ENCODE assay signal across 8 cellular contexts in genomic region chr20:5000263-5001173, GRCh38. TPM values are rescaled to one million over a fixed set of nuclear protein-coding genes. Genes with fewer than 3 reads are reported as not detected.
DNase-seq lines count a peak whose midpoint lies in the region; ATAC-seq and TF ChIP-seq lines count a peak whose summit lies in the region.

No MANE protein-coding gene starts in this region.

- peak overlapping the region; percentile 90 for H3K4me2 ChIP-seq in GM23248 (ENCODE audit: unreplicated experiment)

- peak overlapping the region; percentile 56 to 87 for H3K4me3 ChIP-seq in CD4-positive, alpha-beta memory T cell (ENCODE audit: low read length in 2 of 2)
- peak overlapping the region; percentile 72 for H3K4me3 ChIP-seq in GM23248

- peaks cover 8% of the 10 kb centered on the region; the same call in 1 of the 2 replicates for H3F3A ChIP-seq in GM23248 (ENCODE audit: insufficient read depth)

- in situ Hi-C loops in GM23248 (cut with MboI): no loop called here

- no peaks in the 10 kb centered on the region for H3K9me3 ChIP-seq in CD4-positive, alpha-beta memory T cell (ENCODE audit: control insufficient read depth in 1 of 2, low read length in 2 of 2)
- H3K9me3 ChIP-seq in GM23248 (ENCODE audit: low read depth): no peaks in the 10 kb centered on the region

- DNase-seq in CD4-positive, alpha-beta memory T cell: peak in 4 of 5 donors; percentile 7 to 25 (median 18)
- DNase-seq in GM23248 (peak; percentile 54), NCI-H748 (lab: John Stamatoyannopoulos, UW; ENCODE audit: unreplicated experiment) (peak; percentile 82), glutamatergic neuron (peak; percentile 65), occipital lobe (lab: John Stamatoyannopoulos, UW) (peak; percentile 49), NCI-H2107 treated with DMSO at 0.1 percent for 48 hours (lab: John Stamatoyannopoulos, UW; ENCODE audit: unreplicated experiment) (no peak)
- peak; percentile 30 for DNase-seq in activated naive CD4-positive, alpha-beta T cell treated with anti-CD3 and anti-CD28 coated beads, Interleukin-2, amount 50 U/mL, for 16 hours

- intact Hi-C loops in CD4-positive, alpha-beta memory T cell (cut with micrococcal nuclease): loop anchor here (2.0 kb wide), 2 partner anchors 56 to 100 kb away; no protein-coding TSS in a partner anchor

- H2AFZ ChIP-seq in GM23248: peak overlapping the region; percentile 75

- CTCF ChIA-PET in CD4-positive, alpha-beta memory T cell (lab: Charles Lee; ENCODE audit: partially characterized antibody): interaction anchor here (0.6 to 2.3 kb wide), 5 partner anchors 25 to 132 kb away, joined by 3 to 7 read pairs (median 5); no protein-coding TSS in a partner anchor

- peak overlapping the region; percentile 75 to 93 (median 89) for H3K27ac Mint-ChIP-seq in CD4-positive, alpha-beta memory T cell
- H3K27ac Mint-ChIP-seq in glutamatergic neuron (ENCODE audit: unreplicated experiment): peak overlapping the region; percentile 57

- H3K79me2 ChIP-seq in GM23248 (ENCODE audit: insufficient read depth): peaks cover 47% of the 10 kb centered on the region

- no peaks in the 10 kb centered on the region for H4K20me1 ChIP-seq in GM23248 (ENCODE audit: insufficient read depth)

- no peaks in the 10 kb centered on the region for H3K27me3 Mint-ChIP-seq in CD4-positive, alpha-beta memory T cell
- peaks cover 12% of the 10 kb centered on the region for H3K27me3 Mint-ChIP-seq in glutamatergic neuron (ENCODE audit: unreplicated experiment)

- peak overlapping the region; percentile 56 for H3K27ac ChIP-seq in CD4-positive, alpha-beta memory T cell (ENCODE audit: low read depth, low read length)
- H3K27ac ChIP-seq in GM23248: no peak overlapping the region

- H3K36me3 Mint-ChIP-seq in CD4-positive, alpha-beta memory T cell: peaks cover 0 to 10% of the 10 kb centered on the region in 2 donors
- H3K36me3 Mint-ChIP-seq in glutamatergic neuron (ENCODE audit: unreplicated experiment): no peaks in the 10 kb centered on the region

- H3K9ac ChIP-seq in GM23248: peak overlapping the region; percentile 66

- POLR2A ChIA-PET in CD4-positive, alpha-beta memory T cell (lab: Charles Lee; ENCODE audit: partially characterized antibody): interaction anchor here (0.8 to 1.8 kb wide), 6 partner anchors 12 to 79 kb away, joined by 3 to 4 read pairs (median 3); no protein-coding TSS in a partner anchor

- H3K9me2 ChIP-seq in GM23248 (ENCODE audit: insufficient read depth): no peaks in the 10 kb centered on the region

- H3K27me3 ChIP-seq in CD4-positive, alpha-beta memory T cell (ENCODE audit: insufficient read depth, low read length): no peaks in the 10 kb centered on the region
- H3K27me3 ChIP-seq in GM23248 (replicated peaks; ENCODE audit: insufficient read depth): no peaks in the 10 kb centered on the region

- H3K4me1 ChIP-seq in CD4-positive, alpha-beta memory T cell (ENCODE audit: insufficient read depth, low read length): peaks cover 33% of the 10 kb centered on the region
- no peaks in the 10 kb centered on the region for H3K4me1 ChIP-seq in GM23248 (ENCODE audit: insufficient read depth)

- peak overlapping the region; percentile 86 to 97 (median 94) for H3K4me3 Mint-ChIP-seq in CD4-positive, alpha-beta memory T cell
- peak overlapping the region; percentile 90 for H3K4me3 Mint-ChIP-seq in glutamatergic neuron (ENCODE audit: unreplicated experiment)

- ATAC-seq in HG02870 (IDR thresholded peaks at IDR 0.05; ENCODE audit: unreplicated experiment): no peak

- WGBS in GM23248 (ENCODE audit: low coverage in 1 of 2, low lambda C conversion rate in 2 of 2, missing lambda C conversion rate in 2 of 2), 2 experiments: 6% methylated on average over 38 to 53 of the region's 53 CpGs

- peaks cover 0 to 2% (median 0%) of the 10 kb centered on the region in 8 donors for H3K9me3 Mint-ChIP-seq in CD4-positive, alpha-beta memory T cell
- H3K9me3 Mint-ChIP-seq in glutamatergic neuron (ENCODE audit: unreplicated experiment): peaks cover 7% of the 10 kb centered on the region

- peaks cover 32 to 48% (median 39%) of the 10 kb centered on the region in 4 donors for H3K4me1 Mint-ChIP-seq in CD4-positive, alpha-beta memory T cell
- H3K4me1 Mint-ChIP-seq in glutamatergic neuron (ENCODE audit: low read depth, unreplicated experiment): no peaks in the 10 kb centered on the region

- no peaks in the 10 kb centered on the region for H3K36me3 ChIP-seq in CD4-positive, alpha-beta memory T cell (ENCODE audit: insufficient read depth, low read length)
- no peaks in the 10 kb centered on the region for H3K36me3 ChIP-seq in GM23248 (ENCODE audit: low read depth)

- no peak for TF ChIP-seq CTCF in glutamatergic neuron (IDR thresholded peaks at IDR 0.05; ENCODE audit: partially characterized antibody, unreplicated experiment)

RNA-seq across cellular contexts. Expression of gene SLC23A2, which starts 0.8 kb away (rescaled TPM):
- total RNA-seq in CD4-positive, alpha-beta memory T cell: 10 to 100 TPM; 22.3 to 22.6 TPM
- 10 to 100 TPM in 1 of 2 donors, 1 to 10 TPM in 1; 4.3 to 10.9 TPM for polyA plus RNA-seq in CD4-positive, alpha-beta memory T cell
- 9.6 and 11.0 TPM in 2 replicates for total RNA-seq in GM23248 (2014; rRNA removed; shearing (Covaris generic))
- polyA plus RNA-seq in GM23248 (2016; fragmentation: Nextera tagmentation; extraction: Ambion mirVana): 5.8 and 5.9 TPM in 2 replicates
- total RNA-seq in glutamatergic neuron (ENCODE audit: unreplicated experiment): 20.4 TPM
- 52.9 TPM for total RNA-seq in occipital lobe
